In genomic region chr18:14944838-14945237, GRCh38 we compare ENCODE assay signal across 29 cellular contexts.
"Had no signal": no experiment of that assay in that cellular context is flagged by ENCODE, and none has a peak within 500 bp of the region (broad histone marks: within the 10 kb centered on the region; RNA-seq: fewer than 3 reads in every experiment).

No MANE protein-coding gene starts in this region.

- H3K36me3 ChIP-seq: neural progenitor cell, neutrophil, ovary, prostate gland, suprapubic skin, thoracic aorta, tibial artery, upper lobe of right lung, uterus had no signal

- FAIRE-seq: islet of Langerhans had no signal

- H3K4me1 Mint-ChIP-seq: immature natural killer cell; mesothelial cell of epicardium; naive B cell; natural killer cell; nephron progenitor cell; neural progenitor cell; stimulated activated naive B cell treated with anti-CD40 and anti-IgM and Interleukin-4, amounts not matched to agents 10 μg/mL and 1 μg/mL and 100 μg/mL, for 72 hours had no signal

- DNase-seq: hypothalamus; immature natural killer cell; naive B cell; natural killer cell; nephron progenitor cell; occipital lobe; ovary; retina; right cardiac atrium; stimulated activated CD4-positive, alpha-beta T cell treated with anti-CD3 and anti-CD28 coated beads, Interleukin-12 subunit alpha, Interleukin-12 subunit beta, amount 100 ng/mL, for 4 hours; stimulated activated CD4-positive, alpha-beta T cell treated with anti-CD3 and anti-CD28 coated beads, Interleukin-15, amount 100 ng/mL, for 24 hours; stimulated activated CD4-positive, alpha-beta T cell treated with anti-CD3 and anti-CD28 coated beads, Interleukin-2, amount 100 ng/mL, for 24 hours; stimulated activated CD4-positive, alpha-beta T cell treated with anti-CD3 and anti-CD28 coated beads, Interleukin-4, amount 100 ng/mL, for 1 hour; stimulated activated naive B cell treated with anti-CD40 and anti-IgM and Interleukin-4, amounts not matched to agents 10 μg/mL and 1 μg/mL and 100 μg/mL, for 72 hours; stimulated activated naive CD8-positive, alpha-beta T cell treated with anti-CD3 and anti-CD28 coated beads, Interleukin-15, Interleukin-2, amounts not matched to agents 100 U/mL and 50 U/mL, for 24 hours; tibial artery; trophoblast cell; upper lobe of right lung; uterus had no signal

- H3K4me3 Mint-ChIP-seq: immature natural killer cell; mesothelial cell of epicardium; naive B cell; natural killer cell; nephron progenitor cell; neural progenitor cell; stimulated activated naive B cell treated with anti-CD40 and anti-IgM and Interleukin-4, amounts not matched to agents 10 μg/mL and 1 μg/mL and 100 μg/mL, for 72 hours had no signal

- H3K27ac Mint-ChIP-seq: immature natural killer cell; mesothelial cell of epicardium; naive B cell; natural killer cell; nephron progenitor cell; neural progenitor cell; stimulated activated naive B cell treated with anti-CD40 and anti-IgM and Interleukin-4, amounts not matched to agents 10 μg/mL and 1 μg/mL and 100 μg/mL, for 72 hours had no signal

- H3K27me3 ChIP-seq: neural progenitor cell, neutrophil, ovary, suprapubic skin, tibial artery, upper lobe of right lung, uterus had no signal

- H3K27me3 Mint-ChIP-seq: naive B cell; stimulated activated naive B cell treated with anti-CD40 and anti-IgM and Interleukin-4, amounts not matched to agents 10 μg/mL and 1 μg/mL and 100 μg/mL, for 72 hours had no signal

- H3K9ac ChIP-seq: neural progenitor cell had no signal

- H3K27ac ChIP-seq: neural progenitor cell, neutrophil, ovary, prostate gland, skin epidermis, suprapubic skin, thoracic aorta, tibial artery, upper lobe of right lung, uterus had no signal

- H3K4me1 ChIP-seq: neural progenitor cell, prostate gland, suprapubic skin, tibial artery, upper lobe of right lung, uterus had no signal

- ATAC-seq: natural killer cell; right cardiac atrium; sciatic nerve; stimulated activated naive B cell treated with anti-CD40 and anti-IgM and Interleukin-4, amounts not matched to agents 10 μg/mL and 1 μg/mL and 100 μg/mL, for 72 hours; stimulated activated naive CD8-positive, alpha-beta T cell treated with anti-CD3 and anti-CD28 coated beads, Interleukin-15, Interleukin-2, amounts not matched to agents 100 U/mL and 50 U/mL, for 24 hours; upper lobe of right lung had no signal

- H3K9me3 Mint-ChIP-seq: natural killer cell had no signal

- H3K4me3 ChIP-seq: lung, neural progenitor cell, ovary, prostate gland, skin epidermis, suprapubic skin, thoracic aorta, tibial artery, upper lobe of right lung, uterus had no signal

- H3K9me3 ChIP-seq: neutrophil, ovary, prostate gland, suprapubic skin, thoracic aorta, tibial artery, upper lobe of right lung, uterus had no signal
